Comparison of ENCODE assay signal across 21 cellular contexts in genomic region chr2:45612741-45613140, GRCh38. TPM values are rescaled to one million over a fixed set of nuclear protein-coding genes. Genes with fewer than 3 reads are reported as not detected.
DNase-seq lines count a peak whose midpoint lies in the region; ATAC-seq and TF ChIP-seq lines count a peak whose summit lies in the region.
"Had no signal": no experiment of that assay in that cellular context is flagged by ENCODE, and none has a peak within 500 bp of the region (broad histone marks: within the 10 kb centered on the region; RNA-seq: fewer than 3 reads in every experiment).

No MANE protein-coding gene starts in this region.

- H3K9me3 Mint-ChIP-seq in Caco-2 (ENCODE audit: unreplicated experiment) = no peaks in the 10 kb centered on the region
- H3K9me3 Mint-ChIP-seq in WTC11 = no peaks in the 10 kb centered on the region
- no peaks in the 10 kb centered on the region for H3K9me3 Mint-ChIP-seq in osteocyte (ENCODE audit: unreplicated experiment)
- H3K9me3 Mint-ChIP-seq: effector memory CD8-positive, alpha-beta T cell; stimulated activated naive CD8-positive, alpha-beta T cell treated with anti-CD3 and anti-CD28 coated beads, Interleukin-15, amount 100 ng/mL, for 72 hours had no signal

- peak overlapping the region; percentile 95 for H3K4me3 Mint-ChIP-seq in Caco-2 (ENCODE audit: unreplicated experiment)
- H3K4me3 Mint-ChIP-seq in WTC11 = no peak overlapping the region
- H3K4me3 Mint-ChIP-seq in osteocyte (ENCODE audit: unreplicated experiment) = no peak overlapping the region
- H3K4me3 Mint-ChIP-seq: stimulated activated naive CD8-positive, alpha-beta T cell treated with anti-CD3 and anti-CD28 coated beads, Interleukin-15, amount 100 ng/mL, for 72 hours had no signal

- no peak overlapping the region for H3K23ac ChIP-seq in trophoblast cell (ENCODE audit: low read length)

- no peak overlapping the region for H4K8ac ChIP-seq in trophoblast cell (ENCODE audit: low read depth, low read length)

- H2AFZ ChIP-seq in trophoblast cell (ENCODE audit: insufficient read depth, low read length, poor library complexity) = no peak overlapping the region

- no peaks in the 10 kb centered on the region for H3K79me2 ChIP-seq in trophoblast cell (ENCODE audit: control insufficient read depth, insufficient read depth, low read length, poor library complexity)

- H3K9ac ChIP-seq in trophoblast cell (ENCODE audit: low read length) = no peak overlapping the region
- H3K9ac ChIP-seq: KMS-11 had no signal

- H3K27me3 Mint-ChIP-seq in Caco-2 (ENCODE audit: insufficient read depth, unreplicated experiment) (no peaks in the 10 kb centered on the region), WTC11 (ENCODE audit: low read depth) (no peaks in the 10 kb centered on the region), osteocyte (ENCODE audit: unreplicated experiment) (no peaks in the 10 kb centered on the region)
- H3K27me3 Mint-ChIP-seq: effector memory CD8-positive, alpha-beta T cell; stimulated activated naive CD8-positive, alpha-beta T cell treated with anti-CD3 and anti-CD28 coated beads, Interleukin-15, amount 100 ng/mL, for 72 hours had no signal

- POLR2A ChIA-PET in Caco-2 (lab: Charles Lee) (no interaction called here), RWPE1 (lab: Yijun Ruan, JAX; ENCODE audit: low non-redundant PET) (no interaction called here), WTC11 (lab: Charles Lee) (no interaction called here)

- no peak overlapping the region for H3K4ac ChIP-seq in trophoblast cell (ENCODE audit: low read depth, low read length)

- no peak overlapping the region for H2BK120ac ChIP-seq in trophoblast cell (ENCODE audit: insufficient read depth, low read length, poor library complexity)

- H3K14ac ChIP-seq in trophoblast cell (ENCODE audit: low read length) = no peak overlapping the region

- no peak overlapping the region for H2BK12ac ChIP-seq in trophoblast cell (ENCODE audit: low read length)

- H3K27me3 ChIP-seq in Caco-2 (replicated peaks; ENCODE audit: control insufficient read depth, insufficient read depth, low read length) = no peaks in the 10 kb centered on the region
- no peaks in the 10 kb centered on the region for H3K27me3 ChIP-seq in trophoblast cell (ENCODE audit: insufficient read depth, low read length)

- no CpG with 5 or more reads among the region's 2 CpGs for WGBS in trophoblast cell (ENCODE audit: extremely low coverage, insufficient coverage, insufficient read length)

- ATAC-seq in activated CD4-positive, CD25-positive, alpha-beta regulatory T cell treated with anti-CD3 and anti-CD28 coated beads, Interleukin-2, amount 50 U/mL, for 24 hours = no peak
- ATAC-seq in WTC11 = no peak
- ATAC-seq: effector memory CD8-positive, alpha-beta T cell; left colon; stimulated activated naive CD8-positive, alpha-beta T cell treated with anti-CD3 and anti-CD28 coated beads, Interleukin-15, amount 100 ng/mL, for 72 hours had no signal

- intact Hi-C loops in Caco-2 (cut with micrococcal nuclease; ENCODE audit: unreplicated experiment) = loop anchor here (10.0 kb wide), 1 partner anchor 682 kb away; the partner anchor contains the start of gene EPAS1

- H3K18ac ChIP-seq in trophoblast cell (ENCODE audit: low read length) = no peak overlapping the region

- H4K12ac ChIP-seq in trophoblast cell (ENCODE audit: low read depth, low read length) = no peak overlapping the region

- no peak overlapping the region for H2BK5ac ChIP-seq in trophoblast cell (ENCODE audit: low read depth, low read length, poor library complexity)

- peaks cover 9% of the 10 kb centered on the region for H3K79me1 ChIP-seq in trophoblast cell (ENCODE audit: low read length)

- H3K4me3 ChIP-seq in Caco-2 (ENCODE audit: low read depth, low read length) = no peak overlapping the region
- H3K4me3 ChIP-seq in fibroblast of mammary gland (ENCODE audit: control insufficient read depth, low read depth, low read length) = no peak overlapping the region
- H3K4me3 ChIP-seq in trophoblast cell (ENCODE audit: low read depth, low read length) = no peak overlapping the region

- CTCF ChIA-PET in Caco-2 (lab: Charles Lee) = interaction anchor here (0.6 kb wide), 1 partner anchor 1045 kb away, joined by 3 read pairs; no protein-coding TSS in a partner anchor
- CTCF ChIA-PET in RWPE1 (lab: Yijun Ruan, JAX) = no interaction called here
- CTCF ChIA-PET in WTC11 (lab: Charles Lee) = no interaction called here

- TF ChIP-seq CTCF in Caco-2 (IDR thresholded peaks at IDR 0.05; ENCODE audit: insufficient read depth in 1 of 2, low read depth in 1 of 2, low read length in 1 of 2, severe bottlenecking in 1 of 2, unreplicated experiment in 1 of 2) = no peak
- no peak for TF ChIP-seq CTCF in RWPE1 (conservative IDR thresholded peaks at IDR 0.05; ENCODE audit: low read depth)
- TF ChIP-seq CTCF in fibroblast of mammary gland (conservative IDR thresholded peaks at IDR 0.05; ENCODE audit: control insufficient read depth, insufficient read depth, low read depth, low read length) = no peak
- no peak for TF ChIP-seq CTCF in WTC11 (IDR thresholded peaks at IDR 0.05)
- no peak for TF ChIP-seq CTCF in osteocyte (IDR thresholded peaks at IDR 0.05)

- H3K9me3 ChIP-seq in Caco-2 (no peaks in the 10 kb centered on the region), trophoblast cell (ENCODE audit: insufficient read depth, low read depth, low read length) (no peaks in the 10 kb centered on the region)

- no peaks in the 10 kb centered on the region for H3K36me3 ChIP-seq in Caco-2 (ENCODE audit: control insufficient read depth, insufficient read depth, low read length)
- no peaks in the 10 kb centered on the region for H3K36me3 ChIP-seq in trophoblast cell (ENCODE audit: control insufficient read depth in 1 of 2, insufficient read depth in 2 of 2, low read length in 2 of 2)

- H3K4me1 Mint-ChIP-seq in Caco-2 (ENCODE audit: low read depth, unreplicated experiment) = peaks cover 45% of the 10 kb centered on the region
- H3K4me1 Mint-ChIP-seq in WTC11 = peaks cover 33% of the 10 kb centered on the region
- peaks cover 22% of the 10 kb centered on the region for H3K4me1 Mint-ChIP-seq in osteocyte (ENCODE audit: unreplicated experiment)

- peaks cover 37% of the 10 kb centered on the region for H3K4me1 ChIP-seq in Caco-2
- H3K4me1 ChIP-seq in trophoblast cell (ENCODE audit: control insufficient read depth in 1 of 2, insufficient read depth in 2 of 2, low read length in 2 of 2) = peaks cover 0 to 4% of the 10 kb centered on the region in 2 experiments

- no peak overlapping the region for H3K4me2 ChIP-seq in trophoblast cell (ENCODE audit: low read length)

- BruUV-seq in Caco-2 (replicated peaks; lab: Mats Ljungman, UMichigan) = no TSS peak

- H3K27ac Mint-ChIP-seq in Caco-2 (ENCODE audit: unreplicated experiment) (peak overlapping the region; percentile 97), WTC11 (no peak overlapping the region), osteocyte (ENCODE audit: unreplicated experiment) (no peak overlapping the region)

- no peak overlapping the region for H4K91ac ChIP-seq in trophoblast cell (ENCODE audit: low read depth, low read length)

- no peak overlapping the region for H2AK5ac ChIP-seq in trophoblast cell (ENCODE audit: low read length)

- H3K36me3 Mint-ChIP-seq in Caco-2 (ENCODE audit: insufficient read depth, unreplicated experiment) = no peaks in the 10 kb centered on the region
- H3K36me3 Mint-ChIP-seq in WTC11 = no peaks in the 10 kb centered on the region
- H3K36me3 Mint-ChIP-seq in osteocyte (ENCODE audit: unreplicated experiment) = no peaks in the 10 kb centered on the region

- H3K27ac ChIP-seq in RWPE1 = no peak overlapping the region
- peak overlapping the region; percentile 64 for H3K27ac ChIP-seq in trophoblast cell (ENCODE audit: low read depth, low read length)
- H3K27ac ChIP-seq: KMS-11 had no signal

- DNase-seq in Caco-2 (peak in 1 of 2 experiments; percentile 32), RWPE1 (ENCODE audit: low spot score) (peak; percentile 15), fibroblast of mammary gland (ENCODE audit: low read depth) (peak; percentile 62), trophoblast cell (no peak), WTC11 (ENCODE audit: low spot score) (no peak), osteocyte (ENCODE audit: extremely low spot score, unreplicated experiment) (no peak)
- no peak for DNase-seq in NK-92 treated with Interleukin-12 subunit alpha and Interleukin-12 subunit beta, amount 100 ng/mL, for 24 hours (lab: John Stamatoyannopoulos, UW)
- DNase-seq: activated CD4-positive, alpha-beta T cell treated with anti-CD3 and anti-CD28 coated beads for 48 hours; activated CD8-positive, alpha-beta memory T cell treated with anti-CD3 and anti-CD28 coated beads, Interleukin-2, amount 50 U/mL, for 48 hours; activated gamma-delta T cell; anterior cingulate cortex; cerebellar nuclear complex; effector memory CD8-positive, alpha-beta T cell; left colon; NCI-H1092 treated with DMSO at 0.1 percent for 48 hours; occipital lobe; stimulated activated CD4-positive, alpha-beta T cell treated with anti-CD3 and anti-CD28 coated beads, Interleukin-1b, Interleukin-23, amount 100 ng/mL, for 48 hours; stimulated activated naive CD8-positive, alpha-beta T cell treated with anti-CD3 and anti-CD28 coated beads, Interleukin-15, amount 100 ng/mL, for 72 hours; T1000 had no signal

TF ChIP-seq in WTC11, 78 proteins besides CTCF, POLR2A, EP300 and RAD21 (continues in another document):
- TF ChIP-seq HMGA2 (CRISPR knock-in tag; IDR thresholded peaks at IDR 0.05) (no peak), ZNF423 (CRISPR knock-in tag; IDR thresholded peaks at IDR 0.05) (no peak), FOXK1 (CRISPR knock-in tag; IDR thresholded peaks at IDR 0.05) (no peak), ZNF512 (CRISPR knock-in tag; IDR thresholded peaks at IDR 0.05; ENCODE audit: borderline replicate concordance) (no peak), CREM (CRISPR knock-in tag; IDR thresholded peaks at IDR 0.05) (no peak), ELF4 (CRISPR knock-in tag; IDR thresholded peaks at IDR 0.05; ENCODE audit: low read depth) (no peak), ZNF121 (CRISPR knock-in tag; IDR thresholded peaks at IDR 0.05) (no peak)

RNA-seq across cellular contexts. Expression of gene SRBD1, which starts 1.7 kb away (rescaled TPM):
- total RNA-seq in Caco-2 (2022) (15.8 and 16.6 TPM in 2 replicates), WTC11 (2021) (19.1 to 23.4 TPM (median 22.8 TPM) in 3 replicates), osteocyte (13.8 and 15.2 TPM in 2 replicates)
- 9.2 and 9.6 TPM in 2 replicates for polyA plus RNA-seq in trophoblast cell (2013)

RNA-seq across cellular contexts. Expression of gene PRKCE, which starts 38.7 kb away (rescaled TPM):
- total RNA-seq in Caco-2 (2022) (3.6 and 4.4 TPM in 2 replicates), WTC11 (2021) (3.1 to 5.8 TPM (median 3.8 TPM) in 3 replicates), osteocyte (10.4 and 13.8 TPM in 2 replicates)
- polyA plus RNA-seq in trophoblast cell (2013) = 5.3 and 6.0 TPM in 2 replicates

Comparison
In these comparisons a context has a peak if more than half of its experiments do, and no peak if none do; other contexts are left out.
1. DNase-seq: peak in RWPE1 (single experiment) and fibroblast of mammary gland (single experiment); none in trophoblast cell (0 of 2), NK-92 treated with Interleukin-12 subunit alpha and Interleukin-12 subunit beta, amount 100 ng/mL, for 24 hours (single experiment), WTC11 (single experiment) and osteocyte (single experiment).